In genomic region chr22:20395181-20395896, GRCh38 we compare ENCODE assay signal across 9 cellular contexts. TPM values are rescaled to one million over a fixed set of nuclear protein-coding genes. Genes with fewer than 3 reads are reported as not detected.
DNase-seq lines count a peak whose midpoint lies in the region; ATAC-seq, FAIRE-seq and TF ChIP-seq lines count a peak whose summit lies in the region.
"Had no signal": no experiment of that assay in that cellular context is flagged by ENCODE, and none has a peak within 500 bp of the region (broad histone marks: within the 10 kb centered on the region; RNA-seq: fewer than 3 reads in every experiment).

No MANE protein-coding gene starts in this region.

- H3K9me1 ChIP-seq in keratinocyte (ENCODE audit: control insufficient read depth, extremely low read depth, insufficient read depth, low read length), result no peaks in the 10 kb centered on the region

- peak overlapping the region; percentile 87 for H3K4me2 ChIP-seq in keratinocyte (ENCODE audit: control insufficient read depth, extremely low read depth, insufficient read depth, low read depth, low read length)

- DNase-seq in left ventricle myocardium inferior (no peak), cardiac septum (ENCODE audit: low spot score) (no peak), keratinocyte (ENCODE audit: low read depth, low spot score) (no peak), ureter (ENCODE audit: low spot score) (peak; percentile 39), NCI-H526 treated with DMSO at 0.1 percent for 48 hours (lab: John Stamatoyannopoulos, UW) (no peak)
- DNase-seq in activated T-helper 2 cell treated with anti-CD3 and anti-CD28 coated beads, Interferon-gamma antibody, Interleukin-2, Interleukin-4, amounts not matched to agents 10 μg/mL and 5 μg/mL and 100 μg/mL, durations not matched to agents 14 hours and 24 hours and 36 hours (ENCODE audit: low spot score), result no peak
- DNase-seq: heart left ventricle had no signal

- TF ChIP-seq CTCF in left ventricle myocardium inferior (IDR thresholded peaks at IDR 0.05; ENCODE audit: borderline replicate concordance) (no peak), keratinocyte (optimal IDR thresholded peaks at IDR 0.05 in 1 of 3, IDR thresholded peaks at IDR 0.05 in 1 of 3, conservative IDR thresholded peaks at IDR 0.05 in 1 of 3; ENCODE audit: extremely low read depth in 1 of 3, insufficient read depth in 2 of 3, low read length in 3 of 3) (no peak)

- H3K4me1 ChIP-seq in left ventricle myocardium inferior (peaks cover 34% of the 10 kb centered on the region), keratinocyte (ENCODE audit: control insufficient read depth, extremely low read depth, insufficient read depth, low read length) (peaks cover 6% of the 10 kb centered on the region)

- H3K27me3 ChIP-seq in left ventricle myocardium inferior (ENCODE audit: low read depth) (no peaks in the 10 kb centered on the region), keratinocyte (ENCODE audit: control insufficient read depth, extremely low read depth, insufficient read depth, low read length) (no peaks in the 10 kb centered on the region)
- H3K27me3 ChIP-seq: heart left ventricle had no signal

- H3K4me1 Mint-ChIP-seq in activated T-helper 2 cell treated with anti-CD3 and anti-CD28 coated beads, Interferon-gamma antibody, Interleukin-2, Interleukin-4, amounts not matched to agents 10 μg/mL and 5 μg/mL and 100 μg/mL, durations not matched to agents 14 hours and 24 hours and 36 hours (ENCODE audit: low read depth), result peaks cover 19% of the 10 kb centered on the region

- H3K27me3 Mint-ChIP-seq in activated T-helper 2 cell treated with anti-CD3 and anti-CD28 coated beads, Interferon-gamma antibody, Interleukin-2, Interleukin-4, amounts not matched to agents 10 μg/mL and 5 μg/mL and 100 μg/mL, durations not matched to agents 14 hours and 24 hours and 36 hours (ENCODE audit: low read depth), result no peaks in the 10 kb centered on the region

- FAIRE-seq in keratinocyte (lab: Jason Lieb, UNC), result no peak

- H3K27ac ChIP-seq in left ventricle myocardium inferior (replicated peaks) (no peak overlapping the region), keratinocyte (ENCODE audit: control insufficient read depth, insufficient read depth, low read length) (no peak overlapping the region)

- peaks cover 11% of the 10 kb centered on the region for H3K79me2 ChIP-seq in keratinocyte (ENCODE audit: control insufficient read depth, insufficient read depth, low read length)

- H3K36me3 Mint-ChIP-seq in activated T-helper 2 cell treated with anti-CD3 and anti-CD28 coated beads, Interferon-gamma antibody, Interleukin-2, Interleukin-4, amounts not matched to agents 10 μg/mL and 5 μg/mL and 100 μg/mL, durations not matched to agents 14 hours and 24 hours and 36 hours (ENCODE audit: low read depth), result peaks cover 9% of the 10 kb centered on the region

- peak overlapping the region; percentile 91 for H3K4me3 ChIP-seq in left ventricle myocardium inferior
- H3K4me3 ChIP-seq in keratinocyte (ENCODE audit: control insufficient read depth in 2 of 3, extremely low read depth in 1 of 3, insufficient read depth in 2 of 3, low read depth in 1 of 3, low read length in 3 of 3), result peak overlapping the region in 1 of 3 experiments; percentile 84

- H3K36me3 ChIP-seq in left ventricle myocardium inferior (no peaks in the 10 kb centered on the region), keratinocyte (ENCODE audit: control insufficient read depth in 2 of 2, extremely low read depth in 1 of 2, insufficient read depth in 2 of 2, low read length in 2 of 2) (peaks cover 0 to 7% of the 10 kb centered on the region in 2 experiments)
- H3K36me3 ChIP-seq: heart left ventricle had no signal

- intact Hi-C loops in left ventricle myocardium inferior (cut with micrococcal nuclease), result no loop called here
- intact Hi-C loops in cardiac septum (cut with DNase I), result no loop called here
- intact Hi-C loops in activated T-helper 2 cell treated with anti-CD3 and anti-CD28 coated beads, Interferon-gamma antibody, Interleukin-2, Interleukin-4, amounts not matched to agents 10 μg/mL and 5 μg/mL and 100 μg/mL, durations not matched to agents 14 hours and 24 hours and 36 hours (cut with micrococcal nuclease), result no loop called here

- H3K4me3 Mint-ChIP-seq in activated T-helper 2 cell treated with anti-CD3 and anti-CD28 coated beads, Interferon-gamma antibody, Interleukin-2, Interleukin-4, amounts not matched to agents 10 μg/mL and 5 μg/mL and 100 μg/mL, durations not matched to agents 14 hours and 24 hours and 36 hours (ENCODE audit: low read depth), result peak overlapping the region; percentile 86

- dilution Hi-C loops in keratinocyte (cut with MboI; ENCODE audit: extremely low pct_ligation_motif_present, low sequenced_read_pairs), result no loop called here

- ATAC-seq in GM21515 (IDR thresholded peaks at IDR 0.05; ENCODE audit: unreplicated experiment) (no peak), HG03196 (IDR thresholded peaks at IDR 0.05; ENCODE audit: unreplicated experiment) (no peak)

- no peaks in the 10 kb centered on the region for H3K9me3 ChIP-seq in left ventricle myocardium inferior (replicated peaks)
- no peaks in the 10 kb centered on the region for H3K9me3 ChIP-seq in keratinocyte (ENCODE audit: control insufficient read depth, low read depth, low read length)
- H3K9me3 ChIP-seq: heart left ventricle had no signal

- H4K20me1 ChIP-seq in keratinocyte (ENCODE audit: control insufficient read depth, extremely low read depth, insufficient read depth, low read length), result no peaks in the 10 kb centered on the region

- H3K27ac Mint-ChIP-seq in activated T-helper 2 cell treated with anti-CD3 and anti-CD28 coated beads, Interferon-gamma antibody, Interleukin-2, Interleukin-4, amounts not matched to agents 10 μg/mL and 5 μg/mL and 100 μg/mL, durations not matched to agents 14 hours and 24 hours and 36 hours, result peak overlapping the region; percentile 58

- H3K9ac ChIP-seq in keratinocyte (ENCODE audit: control insufficient read depth, extremely low read depth, insufficient read depth, low read length), result no peak overlapping the region

- no peak overlapping the region for H2AFZ ChIP-seq in keratinocyte (ENCODE audit: control insufficient read depth, low read length)

- no peaks in the 10 kb centered on the region for H3K9me3 Mint-ChIP-seq in activated T-helper 2 cell treated with anti-CD3 and anti-CD28 coated beads, Interferon-gamma antibody, Interleukin-2, Interleukin-4, amounts not matched to agents 10 μg/mL and 5 μg/mL and 100 μg/mL, durations not matched to agents 14 hours and 24 hours and 36 hours

RNA-seq across cellular contexts. Expression of gene ZNF74, which starts 1.4 kb away (rescaled TPM):
- total RNA-seq in left ventricle myocardium inferior (5.0 TPM), cardiac septum (4.9 TPM), ureter (9.0 TPM)
- 13.2 and 14.4 TPM in 2 replicates for total RNA-seq in activated T-helper 2 cell treated with anti-CD3 and anti-CD28 coated beads, Interferon-gamma antibody, Interleukin-2, Interleukin-4, amounts not matched to agents 10 μg/mL and 5 μg/mL and 100 μg/mL, durations not matched to agents 14 hours and 24 hours and 36 hours
- 5.2 to 7.2 TPM (median 6.1 TPM) in 3 replicates for polyA plus RNA-seq in keratinocyte
- 0.91 TPM for polyA plus RNA-seq in keratinocyte (2011; ENCODE audit: low read depth)
- polyA plus RNA-seq in keratinocyte (2011; cell fraction: cytosol; rRNA removed), result 4.0 and 6.1 TPM in 2 replicates
- 7.7 and 10.1 TPM in 2 replicates for polyA plus RNA-seq in keratinocyte (2011; cell fraction: nucleus; rRNA removed)
- 4.3 and 5.9 TPM in 2 replicates for polyA plus RNA-seq in keratinocyte (2012; ENCODE audit: low replicate concordance)
- polyA minus RNA-seq in keratinocyte, result 4.0 to 7.1 TPM (median 4.8 TPM) in 3 replicates
- 13.8 TPM for polyA minus RNA-seq in keratinocyte (2011; cell fraction: cytosol; rRNA and poly(A)+ RNA removed)
- 7.8 and 8.4 TPM in 2 replicates for polyA minus RNA-seq in keratinocyte (2011; cell fraction: nucleus; rRNA and poly(A)+ RNA removed)

RNA-seq across cellular contexts. Expression of gene SCARF2, which starts 42.3 kb away (rescaled TPM):
- total RNA-seq in left ventricle myocardium inferior, result 3.1 TPM
- 5.2 TPM for total RNA-seq in cardiac septum
- 0.55 and 0.62 TPM in 2 replicates for total RNA-seq in activated T-helper 2 cell treated with anti-CD3 and anti-CD28 coated beads, Interferon-gamma antibody, Interleukin-2, Interleukin-4, amounts not matched to agents 10 μg/mL and 5 μg/mL and 100 μg/mL, durations not matched to agents 14 hours and 24 hours and 36 hours
- 0.05 to 0.06 TPM (median 0.05 TPM) in 3 replicates for polyA plus RNA-seq in keratinocyte
- polyA plus RNA-seq in keratinocyte (2011; ENCODE audit: low read depth), result not detected
- polyA plus RNA-seq in keratinocyte (2011; cell fraction: cytosol; rRNA removed), result 0.10 and 0.12 TPM in 2 replicates
- 0.23 and 0.28 TPM in 2 replicates for polyA plus RNA-seq in keratinocyte (2011; cell fraction: nucleus; rRNA removed)
- 0.09 and 0.31 TPM in 2 replicates for polyA plus RNA-seq in keratinocyte (2012; ENCODE audit: low replicate concordance)
- 0.10 to 0.26 TPM in 2 of 3 replicates, not detected in the other for polyA minus RNA-seq in keratinocyte
- polyA minus RNA-seq in keratinocyte (2011; cell fraction: cytosol; rRNA and poly(A)+ RNA removed), result not detected
- 0.23 and 0.84 TPM in 2 replicates for polyA minus RNA-seq in keratinocyte (2011; cell fraction: nucleus; rRNA and poly(A)+ RNA removed)
- 11.0 TPM for total RNA-seq in ureter
